Comparison of ENCODE assay signal across 12 cellular contexts in the genomic region with DNA sequence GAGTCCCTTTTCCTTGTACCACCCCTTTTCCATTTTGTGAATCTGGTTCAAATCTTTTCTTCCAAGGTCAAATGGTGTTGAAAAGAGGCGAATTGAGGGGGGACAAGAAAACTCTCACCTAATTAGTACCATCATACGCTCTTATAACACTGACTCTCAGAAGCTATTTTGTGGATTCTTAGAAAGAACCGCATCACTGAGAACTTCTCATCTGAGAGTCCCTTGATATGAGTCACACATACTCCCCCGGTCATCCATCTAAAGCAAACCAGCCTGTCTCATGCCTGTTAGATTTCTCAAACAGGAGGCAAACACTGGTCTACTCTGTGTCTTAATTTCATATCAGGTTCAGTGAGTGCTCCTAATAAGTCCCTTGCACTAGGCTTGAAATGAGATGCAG.
DNase-seq lines count a peak whose midpoint lies in the region; ATAC-seq, FAIRE-seq and TF ChIP-seq lines count a peak whose summit lies in the region.
"Had no signal": no experiment of that assay in that cellular context is flagged by ENCODE, and none has a peak within 500 bp of the region (broad histone marks: within the 10 kb centered on the region; RNA-seq: fewer than 3 reads in every experiment).

No MANE protein-coding gene starts in this region.

- no peak overlapping the region for H3K18ac ChIP-seq in neuronal stem cell (ENCODE audit: low read length)

- no peak for FAIRE-seq in bronchial epithelial cell (lab: Jason Lieb, UNC)
- FAIRE-seq: K562 had no signal

- POLR2A ChIA-PET in activated CD4-positive, alpha-beta T cell treated with anti-CD3 and anti-CD28 coated beads, Interleukin-2, amount 10 ng/mL, durations not matched to agents 7 days and 5 days (lab: Charles Lee), result no interaction called here

- no peaks in the 10 kb centered on the region for H3K27me3 ChIP-seq in BLaER1 treated with 17β-estradiol and CSF1 and Interleukin-3, amounts not matched to agents 10 nM and 100 nM
- H3K27me3 ChIP-seq in bronchial epithelial cell (ENCODE audit: control insufficient read depth, insufficient read depth, low read length) (no peaks in the 10 kb centered on the region), neuronal stem cell (ENCODE audit: control insufficient read depth in 3 of 3, insufficient read depth in 3 of 3, low read depth in 1 of 3, low read length in 3 of 3) (no peaks in the 10 kb centered on the region)

- H3K36me3 ChIP-seq in BLaER1 treated with 17β-estradiol and CSF1 and Interleukin-3, amounts not matched to agents 10 nM and 100 nM, result no peaks in the 10 kb centered on the region
- H3K36me3 ChIP-seq in bronchial epithelial cell (ENCODE audit: control insufficient read depth, insufficient read depth, low read length) (no peaks in the 10 kb centered on the region), neuronal stem cell (replicated peaks in 1 of 2; ENCODE audit: control insufficient read depth in 2 of 2, insufficient read depth in 2 of 2, low read length in 2 of 2) (no peaks in the 10 kb centered on the region)

- H3K9ac ChIP-seq in BLaER1 treated with 17β-estradiol and CSF1 and Interleukin-3, amounts not matched to agents 10 nM and 100 nM, result no peak overlapping the region
- H3K9ac ChIP-seq in neuronal stem cell (ENCODE audit: low read depth, low read length, poor library complexity), result no peak overlapping the region

- H4K8ac ChIP-seq in neuronal stem cell (ENCODE audit: low read depth, low read length), result no peak overlapping the region

- no peaks in the 10 kb centered on the region for H4K20me1 ChIP-seq in BLaER1 treated with 17β-estradiol and CSF1 and Interleukin-3, amounts not matched to agents 10 nM and 100 nM

- H3K9me3 ChIP-seq in BLaER1 treated with 17β-estradiol and CSF1 and Interleukin-3, amounts not matched to agents 10 nM and 100 nM (replicated peaks in 1 of 11), result peaks cover 5 to 8% (median 8%) of the 10 kb centered on the region in 11 experiments; a peak in 15 of 22 replicates
- H3K9me3 ChIP-seq in neuronal stem cell (replicated peaks in 1 of 2; ENCODE audit: control insufficient read depth in 2 of 2, insufficient read depth in 1 of 2, low read depth in 1 of 2, low read length in 2 of 2), result no peaks in the 10 kb centered on the region

- H3K4me3 ChIP-seq in BLaER1 treated with 17β-estradiol and CSF1 and Interleukin-3, amounts not matched to agents 10 nM and 100 nM, result no peak overlapping the region
- H3K4me3 ChIP-seq in bronchial epithelial cell (ENCODE audit: low read depth, low read length) (no peak overlapping the region), neuronal stem cell (ENCODE audit: low read length in 2 of 2) (no peak overlapping the region)
- H3K4me3 ChIP-seq: K562 had no signal

- no peak overlapping the region for H4K91ac ChIP-seq in neuronal stem cell (ENCODE audit: low read depth, low read length, poor library complexity)

- H3K4me2 ChIP-seq in BLaER1 treated with 17β-estradiol and CSF1 and Interleukin-3, amounts not matched to agents 10 nM and 100 nM, result peak overlapping the region in 7 of 11 experiments; percentile 41 to 67 (median 53); a peak in 9 of 22 replicates
- H3K4me2 ChIP-seq in neuronal stem cell (ENCODE audit: insufficient read depth, low read length, poor library complexity, severe bottlenecking), result no peak overlapping the region

- no peak overlapping the region for H3K4ac ChIP-seq in neuronal stem cell (ENCODE audit: low read length)

- no peaks in the 10 kb centered on the region for H3K36me3 Mint-ChIP-seq in activated CD4-positive, alpha-beta T cell treated with anti-CD3 and anti-CD28 coated beads, Interleukin-2, amount 10 ng/mL, durations not matched to agents 7 days and 5 days (ENCODE audit: low read depth)
- H3K36me3 Mint-ChIP-seq: CD4-positive, CD25-positive, alpha-beta regulatory T cell; naive B cell had no signal

- CTCF ChIA-PET in activated CD4-positive, alpha-beta T cell treated with anti-CD3 and anti-CD28 coated beads, Interleukin-2, amount 10 ng/mL, durations not matched to agents 7 days and 5 days (lab: Charles Lee), result no interaction called here

- H2BK12ac ChIP-seq in neuronal stem cell (ENCODE audit: low read length), result no peak overlapping the region

- no peak overlapping the region for H3K4me3 Mint-ChIP-seq in activated CD4-positive, alpha-beta T cell treated with anti-CD3 and anti-CD28 coated beads, Interleukin-2, amount 10 ng/mL, durations not matched to agents 7 days and 5 days
- H3K4me3 Mint-ChIP-seq: CD4-positive, CD25-positive, alpha-beta regulatory T cell; dendritic cell treated with granulocyte-macrophage colony-stimulating factor and Interleukin-4, amounts not matched to agents 40 ng/mL and 50 ng/mL, for 4 days; naive B cell had no signal

- no peak overlapping the region for H2AFZ ChIP-seq in neuronal stem cell (ENCODE audit: low read length)

- H3K9me3 Mint-ChIP-seq in activated CD4-positive, alpha-beta T cell treated with anti-CD3 and anti-CD28 coated beads, Interleukin-2, amount 10 ng/mL, durations not matched to agents 7 days and 5 days, result no peaks in the 10 kb centered on the region
- H3K9me3 Mint-ChIP-seq: dendritic cell treated with granulocyte-macrophage colony-stimulating factor and Interleukin-4, amounts not matched to agents 40 ng/mL and 50 ng/mL, for 4 days; naive B cell had no signal

- no peak overlapping the region for H2BK5ac ChIP-seq in neuronal stem cell (ENCODE audit: low read length)

- ATAC-seq in GM19468 (IDR thresholded peaks at IDR 0.05; ENCODE audit: extremely low read depth, unreplicated experiment) (peak; percentile 71), HG03342 (IDR thresholded peaks at IDR 0.05; ENCODE audit: unreplicated experiment) (peak; percentile 92), HG02970 (IDR thresholded peaks at IDR 0.05; ENCODE audit: low FRiP score, unreplicated experiment) (no peak)
- ATAC-seq: K562 had no signal

- peaks cover 25% of the 10 kb centered on the region for H3K27me3 Mint-ChIP-seq in activated CD4-positive, alpha-beta T cell treated with anti-CD3 and anti-CD28 coated beads, Interleukin-2, amount 10 ng/mL, durations not matched to agents 7 days and 5 days

- H3K4me1 Mint-ChIP-seq in activated CD4-positive, alpha-beta T cell treated with anti-CD3 and anti-CD28 coated beads, Interleukin-2, amount 10 ng/mL, durations not matched to agents 7 days and 5 days, result no peaks in the 10 kb centered on the region
- H3K4me1 Mint-ChIP-seq: CD4-positive, CD25-positive, alpha-beta regulatory T cell; naive B cell had no signal

- no peak overlapping the region for H2BK15ac ChIP-seq in neuronal stem cell (ENCODE audit: low read length)

- H2AK5ac ChIP-seq in neuronal stem cell (ENCODE audit: low read depth, low read length), result no peak overlapping the region

- H3K27ac Mint-ChIP-seq in activated CD4-positive, alpha-beta T cell treated with anti-CD3 and anti-CD28 coated beads, Interleukin-2, amount 10 ng/mL, durations not matched to agents 7 days and 5 days, result no peak overlapping the region
- H3K27ac Mint-ChIP-seq: CD4-positive, CD25-positive, alpha-beta regulatory T cell; dendritic cell treated with granulocyte-macrophage colony-stimulating factor and Interleukin-4, amounts not matched to agents 40 ng/mL and 50 ng/mL, for 4 days; naive B cell had no signal

- no peak overlapping the region; a peak in 1 of 22 replicates for H3K27ac ChIP-seq in BLaER1 treated with 17β-estradiol and CSF1 and Interleukin-3, amounts not matched to agents 10 nM and 100 nM
- H3K27ac ChIP-seq in neuronal stem cell (replicated peaks; ENCODE audit: low read length), result no peak overlapping the region

- no peaks in the 10 kb centered on the region for H3K79me1 ChIP-seq in neuronal stem cell (ENCODE audit: low read depth, low read length)

- DNase-seq in bronchial epithelial cell (ENCODE audit: low read depth) (peak; percentile 38), neuronal stem cell (ENCODE audit: low spot score) (no peak)
- no peak for DNase-seq in activated CD4-positive, alpha-beta T cell treated with anti-CD3 and anti-CD28 coated beads, Interleukin-2, amount 10 ng/mL, durations not matched to agents 7 days and 5 days
- no peak for DNase-seq in activated T-cell treated with anti-CD3 and anti-CD28 coated beads, Interleukin-2, amount 50 U/mL, for 48 hours
- DNase-seq: CD4-positive, CD25-positive, alpha-beta regulatory T cell; naive B cell had no signal

- no peak overlapping the region for H2BK120ac ChIP-seq in neuronal stem cell (ENCODE audit: low read depth, low read length)

- no peak overlapping the region for H3K14ac ChIP-seq in neuronal stem cell (ENCODE audit: low read length)

- WGBS in neuronal stem cell (ENCODE audit: extremely low coverage in 2 of 2, insufficient read length in 2 of 2, insufficient replicate concordance in 1 of 2), 2 donors, result no CpG with 5 or more reads among the region's 4 CpGs

- no peak for TF ChIP-seq CTCF in bronchial epithelial cell (IDR thresholded peaks at IDR 0.05; ENCODE audit: insufficient read depth, low read length, severe bottlenecking)

- no peak overlapping the region for H3K23ac ChIP-seq in neuronal stem cell (ENCODE audit: low read depth, low read length, poor library complexity)

- peaks cover 4 to 30% (median 20%) of the 10 kb centered on the region in 10 experiments; a peak in 18 of 20 replicates for H3K4me1 ChIP-seq in BLaER1 treated with 17β-estradiol and CSF1 and Interleukin-3, amounts not matched to agents 10 nM and 100 nM
- H3K4me1 ChIP-seq in neuronal stem cell (ENCODE audit: control insufficient read depth in 2 of 2, insufficient read depth in 1 of 2, low read depth in 1 of 2, low read length in 2 of 2), result peaks cover 0 to 17% of the 10 kb centered on the region in 2 donors
